ENCODE assay signal across 8 cellular contexts in the genomic region with DNA sequence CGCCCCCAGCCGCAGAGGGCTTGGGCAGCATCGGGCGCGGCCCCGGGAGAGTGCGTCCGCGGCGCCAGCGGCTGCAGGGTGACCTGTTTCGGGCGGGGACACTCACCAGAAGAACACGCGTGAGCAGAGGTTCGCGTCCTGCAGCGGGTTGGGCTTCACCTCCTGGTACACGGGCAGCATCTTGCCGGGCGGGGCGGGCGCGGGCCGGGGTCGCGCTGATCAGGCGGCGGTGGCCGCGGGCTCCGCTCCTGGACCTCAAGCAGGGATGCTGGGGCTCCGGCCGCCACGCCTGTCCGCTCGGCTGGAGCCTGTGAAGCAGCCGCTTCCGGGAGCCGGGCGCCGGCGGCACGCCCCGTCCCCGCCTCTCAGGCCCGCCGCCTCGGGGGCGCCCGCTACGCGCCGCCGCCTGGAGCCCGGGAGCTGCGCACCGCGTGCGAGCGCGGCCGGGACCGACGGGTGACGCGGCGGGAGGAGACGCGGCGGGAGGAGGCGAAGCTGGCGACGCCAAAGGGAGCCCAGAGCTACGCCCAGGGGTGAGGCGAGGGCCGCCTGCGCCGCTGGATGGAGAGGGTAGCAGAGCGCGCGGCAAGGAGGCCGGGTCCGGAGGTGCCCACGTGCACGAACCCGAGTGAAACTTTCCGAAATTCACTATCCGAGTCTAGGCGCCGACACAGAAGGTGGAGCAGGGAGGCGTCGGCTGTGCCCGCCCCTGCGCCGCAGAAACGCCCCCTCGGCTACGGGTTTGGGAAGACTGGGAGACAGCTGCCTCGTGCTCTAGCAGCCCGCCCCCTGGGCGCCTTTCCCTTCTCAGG. TPM values are rescaled to one million over a fixed set of nuclear protein-coding genes. Genes with fewer than 3 reads are reported as not detected.
DNase-seq lines count a peak whose midpoint lies in the region; ATAC-seq and TF ChIP-seq lines count a peak whose summit lies in the region.

A gene with protein sequence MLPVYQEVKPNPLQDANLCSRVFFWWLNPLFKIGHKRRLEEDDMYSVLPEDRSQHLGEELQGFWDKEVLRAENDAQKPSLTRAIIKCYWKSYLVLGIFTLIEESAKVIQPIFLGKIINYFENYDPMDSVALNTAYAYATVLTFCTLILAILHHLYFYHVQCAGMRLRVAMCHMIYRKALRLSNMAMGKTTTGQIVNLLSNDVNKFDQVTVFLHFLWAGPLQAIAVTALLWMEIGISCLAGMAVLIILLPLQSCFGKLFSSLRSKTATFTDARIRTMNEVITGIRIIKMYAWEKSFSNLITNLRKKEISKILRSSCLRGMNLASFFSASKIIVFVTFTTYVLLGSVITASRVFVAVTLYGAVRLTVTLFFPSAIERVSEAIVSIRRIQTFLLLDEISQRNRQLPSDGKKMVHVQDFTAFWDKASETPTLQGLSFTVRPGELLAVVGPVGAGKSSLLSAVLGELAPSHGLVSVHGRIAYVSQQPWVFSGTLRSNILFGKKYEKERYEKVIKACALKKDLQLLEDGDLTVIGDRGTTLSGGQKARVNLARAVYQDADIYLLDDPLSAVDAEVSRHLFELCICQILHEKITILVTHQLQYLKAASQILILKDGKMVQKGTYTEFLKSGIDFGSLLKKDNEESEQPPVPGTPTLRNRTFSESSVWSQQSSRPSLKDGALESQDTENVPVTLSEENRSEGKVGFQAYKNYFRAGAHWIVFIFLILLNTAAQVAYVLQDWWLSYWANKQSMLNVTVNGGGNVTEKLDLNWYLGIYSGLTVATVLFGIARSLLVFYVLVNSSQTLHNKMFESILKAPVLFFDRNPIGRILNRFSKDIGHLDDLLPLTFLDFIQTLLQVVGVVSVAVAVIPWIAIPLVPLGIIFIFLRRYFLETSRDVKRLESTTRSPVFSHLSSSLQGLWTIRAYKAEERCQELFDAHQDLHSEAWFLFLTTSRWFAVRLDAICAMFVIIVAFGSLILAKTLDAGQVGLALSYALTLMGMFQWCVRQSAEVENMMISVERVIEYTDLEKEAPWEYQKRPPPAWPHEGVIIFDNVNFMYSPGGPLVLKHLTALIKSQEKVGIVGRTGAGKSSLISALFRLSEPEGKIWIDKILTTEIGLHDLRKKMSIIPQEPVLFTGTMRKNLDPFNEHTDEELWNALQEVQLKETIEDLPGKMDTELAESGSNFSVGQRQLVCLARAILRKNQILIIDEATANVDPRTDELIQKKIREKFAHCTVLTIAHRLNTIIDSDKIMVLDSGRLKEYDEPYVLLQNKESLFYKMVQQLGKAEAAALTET (N-terminal part only) (minus strand): TSS at position 317 of the 812 bp plus-strand sequence. CDS start 137 bp downstream, at position 180.

- no peak for TF ChIP-seq CTCF in AG04450 (IDR thresholded peaks at IDR 0.05; ENCODE audit: low read depth, low read length)
- TF ChIP-seq CTCF in liver (IDR thresholded peaks at IDR 0.05; ENCODE audit: low read depth, low read length, missing input control) = no peak

- peaks cover 8% of the 10 kb centered on the region for H3K27me3 Mint-ChIP-seq in activated CD4-positive, alpha-beta T cell treated with anti-CD3 and anti-CD28 coated beads for 36 hours
- peaks cover 12% of the 10 kb centered on the region for H3K27me3 Mint-ChIP-seq in dendritic cell treated with granulocyte-macrophage colony-stimulating factor and Interleukin-4, amounts not matched to agents 40 ng/mL and 50 ng/mL, for 4 days

- DNase-seq in AG04450 (ENCODE audit: low read depth, low spot score) (peak; percentile 27), NCI-H460 (ENCODE audit: extremely low read depth, low read depth) (peak; percentile 57)
- peak; percentile 76 for DNase-seq in activated CD4-positive, alpha-beta T cell treated with anti-CD3 and anti-CD28 coated beads for 36 hours
- peak; percentile 48 to 51 for DNase-seq in stimulated activated CD4-positive, alpha-beta T cell treated with anti-CD3 and anti-CD28 coated beads, Interleukin-4, amount 100 ng/mL, for 48 hours (ENCODE audit: low read depth in 2 of 2)

- H3K4me3 ChIP-seq in AG04450 (ENCODE audit: low read depth, low read length) = peak within 1 kb of the TSS; percentile 85
- peak within 1 kb of the TSS; percentile 14 to 69 (median 58) for H3K4me3 ChIP-seq in liver (ENCODE audit: low read depth in 1 of 3, low read length in 3 of 3)

- CTCF ChIA-PET in AG04450 (lab: Charles Lee) = interaction anchor here (0.7 to 11.5 kb wide), 6 partner anchors 15 to 111 kb away, joined by 3 to 110 read pairs (median 4); no protein-coding TSS in a partner anchor
- CTCF ChIA-PET in activated CD4-positive, alpha-beta T cell treated with anti-CD3 and anti-CD28 coated beads for 36 hours (lab: Charles Lee) = interaction anchor here (0.7 to 3.3 kb wide), 7 partner anchors 13 to 376 kb away, joined by 3 to 14 read pairs (median 3); a partner anchor contains a TSS

- no peaks in the 10 kb centered on the region for H3K36me3 ChIP-seq in liver (ENCODE audit: control insufficient read depth in 4 of 4, insufficient read depth in 3 of 4, low read depth in 1 of 4, low read length in 3 of 4)

- intact Hi-C loops in activated CD4-positive, alpha-beta T cell treated with anti-CD3 and anti-CD28 coated beads for 36 hours (cut with DNase I, micrococcal nuclease) = loop anchor here (1.0 to 5.0 kb wide), 8 partner anchors 79 to 701 kb away; a partner anchor contains a TSS
- intact Hi-C loops in dendritic cell treated with granulocyte-macrophage colony-stimulating factor and Interleukin-4, amounts not matched to agents 40 ng/mL and 50 ng/mL, for 4 days (cut with micrococcal nuclease) = loop anchor here (2.0 to 5.0 kb wide), 2 partner anchors 81 to 111 kb away; no protein-coding TSS in a partner anchor

- no peak within 1 kb of the TSS for H3K9ac ChIP-seq in liver (ENCODE audit: low read depth in 1 of 2, low read length in 2 of 2)

- H3K4me1 Mint-ChIP-seq in activated CD4-positive, alpha-beta T cell treated with anti-CD3 and anti-CD28 coated beads for 36 hours = peaks cover 43% of the 10 kb centered on the region
- H3K4me1 Mint-ChIP-seq in dendritic cell treated with granulocyte-macrophage colony-stimulating factor and Interleukin-4, amounts not matched to agents 40 ng/mL and 50 ng/mL, for 4 days (ENCODE audit: low read depth) = peaks cover 36% of the 10 kb centered on the region

- ATAC-seq in GM18868 (IDR thresholded peaks at IDR 0.05; ENCODE audit: unreplicated experiment) (peak; percentile 84), HG03066 (IDR thresholded peaks at IDR 0.05; ENCODE audit: low read depth, unreplicated experiment) (peak; percentile 79)
- ATAC-seq in activated CD4-positive, alpha-beta T cell treated with anti-CD3 and anti-CD28 coated beads for 36 hours = peak; percentile 81

- H3K27me3 ChIP-seq in AG04450 (ENCODE audit: control insufficient read depth, insufficient read depth, low read length) (no peaks in the 10 kb centered on the region), liver (ENCODE audit: control insufficient read depth in 4 of 4, insufficient read depth in 4 of 4, low read length in 3 of 4) (no peaks in the 10 kb centered on the region)

- POLR2A ChIA-PET in AG04450 (lab: Yijun Ruan, JAX) = interaction anchor here (0.8 to 1.3 kb wide), 5 partner anchors 26 to 112 kb away, joined by 3 to 9 read pairs (median 4); no protein-coding TSS in a partner anchor
- POLR2A ChIA-PET in activated CD4-positive, alpha-beta T cell treated with anti-CD3 and anti-CD28 coated beads for 36 hours (lab: Charles Lee) = interaction anchor here (0.6 to 0.9 kb wide), 3 partner anchors 375 to 1925 kb away, joined by 3 to 8 read pairs (median 3); a partner anchor contains a TSS

- peaks cover 2 to 38% (median 29%) of the 10 kb centered on the region in 4 donors for H3K4me1 ChIP-seq in liver (ENCODE audit: control insufficient read depth in 4 of 4, insufficient read depth in 4 of 4, low read length in 3 of 4)

- peak within 1 kb of the TSS; percentile 66 for H3K27ac Mint-ChIP-seq in activated CD4-positive, alpha-beta T cell treated with anti-CD3 and anti-CD28 coated beads for 36 hours
- H3K27ac Mint-ChIP-seq in dendritic cell treated with granulocyte-macrophage colony-stimulating factor and Interleukin-4, amounts not matched to agents 40 ng/mL and 50 ng/mL, for 4 days = peak within 1 kb of the TSS; percentile 75

- peak within 1 kb of the TSS; percentile 78 for H3K4me3 Mint-ChIP-seq in activated CD4-positive, alpha-beta T cell treated with anti-CD3 and anti-CD28 coated beads for 36 hours
- H3K4me3 Mint-ChIP-seq in dendritic cell treated with granulocyte-macrophage colony-stimulating factor and Interleukin-4, amounts not matched to agents 40 ng/mL and 50 ng/mL, for 4 days = peak within 1 kb of the TSS; percentile 80

- H3K36me3 Mint-ChIP-seq in activated CD4-positive, alpha-beta T cell treated with anti-CD3 and anti-CD28 coated beads for 36 hours (ENCODE audit: low read depth) = peaks cover 5% of the 10 kb centered on the region
- H3K36me3 Mint-ChIP-seq in dendritic cell treated with granulocyte-macrophage colony-stimulating factor and Interleukin-4, amounts not matched to agents 40 ng/mL and 50 ng/mL, for 4 days (ENCODE audit: low read depth) = peaks cover 6% of the 10 kb centered on the region

- TF ChIP-seq RAD21 in liver (IDR thresholded peaks at IDR 0.05) = peak in 1 of 2 donors; percentile 7

- WGBS in liver = under 1% methylated on average over 102 of the region's 102 CpGs

- H3K9me3 ChIP-seq in AG04450 (ENCODE audit: control insufficient read depth, insufficient read depth, low read length) (peaks cover 2% of the 10 kb centered on the region; the same call in 1 of the 2 replicates), liver (ENCODE audit: control insufficient read depth in 4 of 4, low read length in 3 of 4) (no peaks in the 10 kb centered on the region)

- H3K27ac ChIP-seq in AG04450 (ENCODE audit: low read depth, low read length) = peak within 1 kb of the TSS; percentile 73
- peak within 1 kb of the TSS in 1 of 2 donors; percentile 41 for H3K27ac ChIP-seq in liver (ENCODE audit: low read depth in 1 of 2, low read length in 2 of 2)

- no peaks in the 10 kb centered on the region for H3K9me3 Mint-ChIP-seq in activated CD4-positive, alpha-beta T cell treated with anti-CD3 and anti-CD28 coated beads for 36 hours (ENCODE audit: low read depth)
- no peaks in the 10 kb centered on the region for H3K9me3 Mint-ChIP-seq in dendritic cell treated with granulocyte-macrophage colony-stimulating factor and Interleukin-4, amounts not matched to agents 40 ng/mL and 50 ng/mL, for 4 days

RNA-seq across cellular contexts. Expression of the gene that starts here (rescaled TPM):
- polyA plus RNA-seq in AG04450 (2011; rRNA removed) (110 and 140 TPM in 2 replicates), liver (under 1 TPM; 0.74 to 0.86 TPM)
- polyA minus RNA-seq in AG04450 (2011; rRNA and poly(A)+ RNA removed) = 244 and 289 TPM in 2 replicates
- 16.6 and 21.8 TPM in 2 replicates for total RNA-seq in NCI-H460 (2014; rRNA removed; shearing (Covaris generic))
- 18.0 and 82.6 TPM in 2 replicates for polyA plus RNA-seq in NCI-H460 (2014; cell fraction: nucleus; rRNA removed)
- total RNA-seq in activated CD4-positive, alpha-beta T cell treated with anti-CD3 and anti-CD28 coated beads for 36 hours = 1 to 10 TPM; 9.0 to 9.5 TPM
- 10 to 100 TPM in 1 of 2 donors, 1 to 10 TPM in 1; 3.1 to 22.5 TPM for total RNA-seq in liver

Comparison
In these comparisons a context has a peak if more than half of its experiments do, and no peak if none do; other contexts are left out.
1. RNA of the gene that starts here (polyA plus RNA-seq): 110 to 140 TPM in AG04450; 0.74 to 0.86 TPM in liver; every median in the first group is over 10 times any median in the second.
2. Peak in every context shown above with its lines, with median percentiles within 50 percentile points of each other: DNase-seq and ATAC-seq.